1 cellular context compared by ENCODE assay signal in genomic region chr3:141354517-141354916, GRCh38.
TF ChIP-seq lines count a peak whose summit lies in the region.

No MANE protein-coding gene starts in this region.

TF ChIP-seq in IMR-90, 13 proteins besides CTCF, POLR2A, EP300 and RAD21 (continued from another document):
- no peak for TF ChIP-seq ELK1 (IDR thresholded peaks at IDR 0.05; ENCODE audit: borderline replicate concordance, low read depth, low read length)
- no peak for TF ChIP-seq SMC3 (IDR thresholded peaks at IDR 0.05; ENCODE audit: low read depth, low read length)
- no peak for TF ChIP-seq MAFK (IDR thresholded peaks at IDR 0.05; ENCODE audit: low read depth, low read length)
- no peak for TF ChIP-seq RCOR1 (IDR thresholded peaks at IDR 0.05; ENCODE audit: insufficient replicate concordance, low read length)
- no peak for TF ChIP-seq MAZ (IDR thresholded peaks at IDR 0.05; ENCODE audit: borderline replicate concordance, low read depth, low read length)
- no peak for TF ChIP-seq RFX5 (IDR thresholded peaks at IDR 0.05; ENCODE audit: low read depth, low read length)
- TF ChIP-seq MXI1 (IDR thresholded peaks at IDR 0.05; ENCODE audit: borderline replicate concordance, low read depth, low read length), result no peak
- no peak for TF ChIP-seq CHD1 (IDR thresholded peaks at IDR 0.05; ENCODE audit: low read depth, low read length)
- no peak for TF ChIP-seq FOS (IDR thresholded peaks at IDR 0.05; ENCODE audit: low read depth, low read length)
TF ChIP-seq in IMR-90: peak in this region for 0.
